ENCODE assay signal across 16 cellular contexts in genomic region chr22:47835726-47836125, GRCh38.
DNase-seq lines count a peak whose midpoint lies in the region; ATAC-seq and TF ChIP-seq lines count a peak whose summit lies in the region.
"Had no signal": no experiment of that assay in that cellular context is flagged by ENCODE, and none has a peak within 500 bp of the region (broad histone marks: within the 10 kb centered on the region; RNA-seq: fewer than 3 reads in every experiment).

No MANE protein-coding gene starts in this region.

- H3K4me1 ChIP-seq in GM23248 (ENCODE audit: insufficient read depth) (0 out of 2 replicates have a peak, but pooled peaks cover 4% of the 10 kb centered on the region), RWPE2 (ENCODE audit: insufficient read depth, poor library complexity, severe bottlenecking) (peaks cover 21% of the 10 kb centered on the region), fibroblast of lung (ENCODE audit: control insufficient read depth, extremely low read depth, insufficient read depth, low read length) (no peaks in the 10 kb centered on the region)
- H3K4me1 ChIP-seq: heart left ventricle, parathyroid adenoma, stomach had no signal

- DNase-seq in GM23248 (peak; percentile 81), RWPE2 (ENCODE audit: low spot score) (no peak), fibroblast of lung (ENCODE audit: low read depth in 2 of 2) (peak; percentile 81 to 96), smooth muscle cell of the brain vasculature (ENCODE audit: low read depth, low spot score) (peak; percentile 24), NCI-H2196 treated with DMSO at 0.1 percent for 48 hours (lab: John Stamatoyannopoulos, UW; ENCODE audit: unreplicated experiment) (no peak), NCI-H187 treated with DMSO at 0.1 percent for 48 hours (lab: John Stamatoyannopoulos, UW) (no peak)
- DNase-seq: activated CD4-positive, alpha-beta T cell treated with anti-CD3 and anti-CD28 coated beads, Interleukin-2, amount 50 U/mL, for 4 hours; activated effector memory CD4-positive, alpha-beta T cell treated with anti-CD3 and anti-CD28 coated beads, Interleukin-2, amount 50 U/mL, for 16 hours; DMS153; heart left ventricle; NCI-H1417 treated with DMSO at 0.1 percent for 48 hours; NCI-H526; stomach had no signal

- H3K9ac ChIP-seq in GM23248 (0 out of 2 replicates have a peak overlapping the region, but pooled peaks have one; percentile 17), fibroblast of lung (ENCODE audit: insufficient read depth, low read length) (no peak overlapping the region)
- H3K9ac ChIP-seq: parathyroid adenoma had no signal

- H4K20me1 ChIP-seq in GM23248 (ENCODE audit: insufficient read depth), result no peaks in the 10 kb centered on the region
- H4K20me1 ChIP-seq in fibroblast of lung (ENCODE audit: control insufficient read depth, extremely low read depth, insufficient read depth, low read length), result no peaks in the 10 kb centered on the region

- 0 to 1% methylated on average over 7 of the region's 7 CpGs for WGBS in GM23248 (ENCODE audit: low coverage in 1 of 2, low lambda C conversion rate in 2 of 2, missing lambda C conversion rate in 2 of 2), 2 experiments

- H3K9me3 ChIP-seq in GM23248 (ENCODE audit: low read depth), result no peaks in the 10 kb centered on the region
- peaks cover 5% of the 10 kb centered on the region for H3K9me3 ChIP-seq in RWPE2 (ENCODE audit: severe bottlenecking)
- no peaks in the 10 kb centered on the region for H3K9me3 ChIP-seq in fibroblast of lung (ENCODE audit: control insufficient read depth, insufficient read depth, low read depth, low read length)
- H3K9me3 ChIP-seq: heart left ventricle, stomach had no signal

- ATAC-seq in RWPE2 (ENCODE audit: low read depth), result peak; percentile 90
- no peak for ATAC-seq in HG02884 (IDR thresholded peaks at IDR 0.05; ENCODE audit: unreplicated experiment)
- ATAC-seq: heart left ventricle had no signal

- no peaks in the 10 kb centered on the region for H3K27me3 ChIP-seq in GM23248 (replicated peaks; ENCODE audit: insufficient read depth)
- H3K27me3 ChIP-seq in RWPE2 (ENCODE audit: insufficient read depth, poor library complexity, severe bottlenecking), result no peaks in the 10 kb centered on the region
- no peaks in the 10 kb centered on the region for H3K27me3 ChIP-seq in fibroblast of lung (ENCODE audit: control insufficient read depth, insufficient read depth, low read length)

- H2AFZ ChIP-seq in GM23248 (no peak overlapping the region), fibroblast of lung (ENCODE audit: low read length) (no peak overlapping the region)
- H2AFZ ChIP-seq: parathyroid adenoma had no signal

- no peak for TF ChIP-seq CTCF in RWPE2 (IDR thresholded peaks at IDR 0.05; ENCODE audit: poor library complexity, severe bottlenecking)
- TF ChIP-seq CTCF in fibroblast of lung (conservative IDR thresholded peaks at IDR 0.05 in 1 of 2, IDR thresholded peaks at IDR 0.05 in 1 of 2; ENCODE audit: low read depth in 1 of 2, low read length in 2 of 2), result no peak

- H3K9me2 ChIP-seq in GM23248 (ENCODE audit: insufficient read depth), result no peaks in the 10 kb centered on the region

- in situ Hi-C loops in GM23248 (cut with MboI), result loop anchor here (25.0 kb wide), 1 partner anchor 998 kb away; no protein-coding TSS in a partner anchor

- peaks cover 11% of the 10 kb centered on the region; the same call in 1 of the 2 replicates for H3F3A ChIP-seq in GM23248 (ENCODE audit: insufficient read depth)

- H3K36me3 ChIP-seq in GM23248 (ENCODE audit: low read depth), result no peaks in the 10 kb centered on the region
- no peaks in the 10 kb centered on the region for H3K36me3 ChIP-seq in RWPE2 (ENCODE audit: low read depth)
- no peaks in the 10 kb centered on the region for H3K36me3 ChIP-seq in fibroblast of lung (ENCODE audit: control insufficient read depth, insufficient read depth, low read length)
- H3K36me3 ChIP-seq: heart left ventricle, stomach had no signal

- H3K4me3 ChIP-seq in GM23248 (no peak overlapping the region), RWPE2 (ENCODE audit: severe bottlenecking) (no peak overlapping the region), fibroblast of lung (replicated peaks in 1 of 4; ENCODE audit: control extremely low read depth in 1 of 4, insufficient read depth in 1 of 4, low read depth in 3 of 4, low read length in 4 of 4) (no peak overlapping the region)
- H3K4me3 ChIP-seq: coronary artery, heart left ventricle, stomach had no signal

- H3K27ac ChIP-seq in GM23248, result peak overlapping the region; percentile 43; the same call in 1 of the 2 replicates
- H3K27ac ChIP-seq in RWPE2 (ENCODE audit: poor library complexity, severe bottlenecking), result peak overlapping the region; percentile 98
- H3K27ac ChIP-seq in fibroblast of lung (ENCODE audit: insufficient read depth, low read length), result no peak overlapping the region
- H3K27ac ChIP-seq: coronary artery, heart left ventricle, parathyroid adenoma, stomach had no signal

- H3K4me2 ChIP-seq in GM23248 (ENCODE audit: unreplicated experiment) (peak overlapping the region; percentile 31), fibroblast of lung (ENCODE audit: extremely low read depth, insufficient read depth, low read length) (no peak overlapping the region)

- H3K79me2 ChIP-seq in GM23248 (ENCODE audit: insufficient read depth), result no peaks in the 10 kb centered on the region
- H3K79me2 ChIP-seq in fibroblast of lung (ENCODE audit: control insufficient read depth, insufficient read depth, low read length), result no peaks in the 10 kb centered on the region
- H3K79me2 ChIP-seq: parathyroid adenoma had no signal

Comparison
In these comparisons a context has a peak if more than half of its experiments do, and no peak if none do; other contexts are left out.
1. DNase-seq: peak in GM23248 (single experiment), fibroblast of lung (2 of 2) and smooth muscle cell of the brain vasculature (single experiment); none in RWPE2 (single experiment), NCI-H2196 treated with DMSO at 0.1 percent for 48 hours (single experiment) and NCI-H187 treated with DMSO at 0.1 percent for 48 hours (single experiment).